Comparison of ENCODE assay signal across 19 cellular contexts in genomic region chr11:121965330-121965729, GRCh38.
A peak's percentile ranks its signal among the peaks of the same experiment; 100 is the strongest.
DNase-seq lines count a peak whose midpoint lies in the region; ATAC-seq, FAIRE-seq and TF ChIP-seq lines count a peak whose summit lies in the region.
"Had no signal": no experiment of that assay in that cellular context is flagged by ENCODE, and none has a peak within 500 bp of the region (broad histone marks: within the 10 kb centered on the region; RNA-seq: fewer than 3 reads in every experiment).

No MANE protein-coding gene starts in this region.

- H3K4me3 ChIP-seq in left ventricle myocardium inferior, result no peak overlapping the region
- H3K4me3 ChIP-seq: gastroesophageal sphincter, GM23338 had no signal

- TF ChIP-seq POLR2A in GM12892 (IDR thresholded peaks at IDR 0.05; ENCODE audit: low read depth, low read length), result no peak

- TF ChIP-seq CTCF in left ventricle myocardium inferior (IDR thresholded peaks at IDR 0.05; ENCODE audit: borderline replicate concordance) (no peak), RWPE1 (conservative IDR thresholded peaks at IDR 0.05; ENCODE audit: low read depth) (no peak), natural killer cell (IDR thresholded peaks at IDR 0.05) (no peak)

- DNase-seq in left ventricle myocardium inferior, result peak; percentile 15
- DNase-seq in Right ventricle myocardium inferior (ENCODE audit: missing footprints), result no peak
- peak; percentile 65 for DNase-seq in RWPE1 (ENCODE audit: low spot score)
- DNase-seq in fibroblast of peridontal ligament (ENCODE audit: extremely low read depth), result peak; percentile 6
- no peak for DNase-seq in stimulated activated naive B cell treated with anti-CD40 and anti-IgM and Interleukin-4, amounts not matched to agents 10 μg/mL and 1 μg/mL and 100 μg/mL, for 72 hours
- no peak for DNase-seq in GM12892 (ENCODE audit: insufficient read length)
- no peak for DNase-seq in natural killer cell
- DNase-seq: activated CD8-positive, alpha-beta memory T cell treated with anti-CD3 and anti-CD28 coated beads, Interleukin-2, amount 10 ng/mL, durations not matched to agents 7 days and 5 days; activated naive CD8-positive, alpha-beta T cell treated with anti-CD3 and anti-CD28 coated beads, Interleukin-2, amount 10 ng/mL, durations not matched to agents 7 days and 5 days; DMS153; kidney; NCI-H1092; NCI-H524; stimulated activated CD4-positive, alpha-beta T cell treated with anti-CD3 and anti-CD28 coated beads, Interleukin-4, amount 100 ng/mL, for 4 hours; stimulated activated naive CD4-positive, alpha-beta T cell treated with Interleukin-2 at 50 U/mL for 16 hours had no signal

- H3K27ac ChIP-seq in left ventricle myocardium inferior (replicated peaks) (no peak overlapping the region), RWPE1 (peak overlapping the region; percentile 29; the same call in 1 of the 2 replicates)
- H3K27ac ChIP-seq: gastroesophageal sphincter had no signal

- H3K9me3 ChIP-seq in left ventricle myocardium inferior (replicated peaks), result no peaks in the 10 kb centered on the region
- H3K9me3 ChIP-seq: gastroesophageal sphincter had no signal

- intact Hi-C loops in left ventricle myocardium inferior (cut with micrococcal nuclease) (no loop called here), Right ventricle myocardium inferior (cut with DNase I) (no loop called here), natural killer cell (cut with micrococcal nuclease) (no loop called here)

- ATAC-seq in Right ventricle myocardium inferior (no peak), natural killer cell (no peak), GM18861 (IDR thresholded peaks at IDR 0.05; ENCODE audit: unreplicated experiment) (no peak)
- ATAC-seq in stimulated activated naive B cell treated with anti-CD40 and anti-IgM and Interleukin-4, amounts not matched to agents 10 μg/mL and 1 μg/mL and 100 μg/mL, for 72 hours (replicated peaks), result no peak
- ATAC-seq: activated CD8-positive, alpha-beta memory T cell treated with anti-CD3 and anti-CD28 coated beads, Interleukin-2, amount 10 ng/mL, durations not matched to agents 7 days and 5 days; gastroesophageal sphincter; GM23338 had no signal

- peaks cover 14 to 15% of the 10 kb centered on the region in 2 donors for H3K27me3 Mint-ChIP-seq in stimulated activated naive B cell treated with anti-CD40 and anti-IgM and Interleukin-4, amounts not matched to agents 10 μg/mL and 1 μg/mL and 100 μg/mL, for 72 hours
- H3K27me3 Mint-ChIP-seq in natural killer cell (ENCODE audit: low read depth in 2 of 2), result peaks cover 10 to 15% of the 10 kb centered on the region in 2 donors
- H3K27me3 Mint-ChIP-seq: activated CD8-positive, alpha-beta memory T cell treated with anti-CD3 and anti-CD28 coated beads, Interleukin-2, amount 10 ng/mL, durations not matched to agents 7 days and 5 days had no signal

- no peaks in the 10 kb centered on the region for H3K36me3 Mint-ChIP-seq in stimulated activated naive B cell treated with anti-CD40 and anti-IgM and Interleukin-4, amounts not matched to agents 10 μg/mL and 1 μg/mL and 100 μg/mL, for 72 hours
- no peaks in the 10 kb centered on the region for H3K36me3 Mint-ChIP-seq in natural killer cell
- H3K36me3 Mint-ChIP-seq: activated CD8-positive, alpha-beta memory T cell treated with anti-CD3 and anti-CD28 coated beads, Interleukin-2, amount 10 ng/mL, durations not matched to agents 7 days and 5 days; activated naive CD8-positive, alpha-beta T cell treated with anti-CD3 and anti-CD28 coated beads, Interleukin-2, amount 10 ng/mL, durations not matched to agents 7 days and 5 days had no signal

- POLR2A ChIA-PET in RWPE1 (lab: Yijun Ruan, JAX; ENCODE audit: low non-redundant PET), result no interaction called here

- no peaks in the 10 kb centered on the region for H3K36me3 ChIP-seq in left ventricle myocardium inferior
- H3K36me3 ChIP-seq: gastroesophageal sphincter had no signal

- H3K27me3 ChIP-seq in left ventricle myocardium inferior (ENCODE audit: low read depth), result no peaks in the 10 kb centered on the region
- H3K27me3 ChIP-seq: gastroesophageal sphincter had no signal

- CTCF ChIA-PET in RWPE1 (lab: Yijun Ruan, JAX), result no interaction called here

- H3K4me1 ChIP-seq in left ventricle myocardium inferior, result peaks cover 6% of the 10 kb centered on the region

- H3K4me3 Mint-ChIP-seq in stimulated activated naive B cell treated with anti-CD40 and anti-IgM and Interleukin-4, amounts not matched to agents 10 μg/mL and 1 μg/mL and 100 μg/mL, for 72 hours, result no peak overlapping the region
- H3K4me3 Mint-ChIP-seq in natural killer cell, result no peak overlapping the region
- H3K4me3 Mint-ChIP-seq: activated CD8-positive, alpha-beta memory T cell treated with anti-CD3 and anti-CD28 coated beads, Interleukin-2, amount 10 ng/mL, durations not matched to agents 7 days and 5 days; activated naive CD8-positive, alpha-beta T cell treated with anti-CD3 and anti-CD28 coated beads, Interleukin-2, amount 10 ng/mL, durations not matched to agents 7 days and 5 days; GM23338 had no signal

- peak overlapping the region; percentile 37 for H3K27ac Mint-ChIP-seq in stimulated activated naive B cell treated with anti-CD40 and anti-IgM and Interleukin-4, amounts not matched to agents 10 μg/mL and 1 μg/mL and 100 μg/mL, for 72 hours
- H3K27ac Mint-ChIP-seq in natural killer cell, result no peak overlapping the region
- H3K27ac Mint-ChIP-seq: activated CD8-positive, alpha-beta memory T cell treated with anti-CD3 and anti-CD28 coated beads, Interleukin-2, amount 10 ng/mL, durations not matched to agents 7 days and 5 days; activated naive CD8-positive, alpha-beta T cell treated with anti-CD3 and anti-CD28 coated beads, Interleukin-2, amount 10 ng/mL, durations not matched to agents 7 days and 5 days; GM23338 had no signal

- H3K4me1 Mint-ChIP-seq in stimulated activated naive B cell treated with anti-CD40 and anti-IgM and Interleukin-4, amounts not matched to agents 10 μg/mL and 1 μg/mL and 100 μg/mL, for 72 hours, result no peaks in the 10 kb centered on the region
- H3K4me1 Mint-ChIP-seq in natural killer cell, result no peaks in the 10 kb centered on the region
- H3K4me1 Mint-ChIP-seq: activated CD8-positive, alpha-beta memory T cell treated with anti-CD3 and anti-CD28 coated beads, Interleukin-2, amount 10 ng/mL, durations not matched to agents 7 days and 5 days had no signal

- H3K9me3 Mint-ChIP-seq in stimulated activated naive B cell treated with anti-CD40 and anti-IgM and Interleukin-4, amounts not matched to agents 10 μg/mL and 1 μg/mL and 100 μg/mL, for 72 hours, result no peaks in the 10 kb centered on the region
- no peaks in the 10 kb centered on the region for H3K9me3 Mint-ChIP-seq in natural killer cell
- H3K9me3 Mint-ChIP-seq: activated naive CD8-positive, alpha-beta T cell treated with anti-CD3 and anti-CD28 coated beads, Interleukin-2, amount 10 ng/mL, durations not matched to agents 7 days and 5 days; GM23338 had no signal

- no peak for FAIRE-seq in GM12892 (lab: Jason Lieb, UNC)
- FAIRE-seq: GM12891, kidney had no signal

Comparison
In these comparisons a context has a peak if more than half of its experiments do, and no peak if none do; other contexts are left out.
1. DNase-seq: peak in left ventricle myocardium inferior (single experiment), RWPE1 (single experiment) and fibroblast of peridontal ligament (single experiment); none in Right ventricle myocardium inferior (single experiment), stimulated activated naive B cell treated with anti-CD40 and anti-IgM and Interleukin-4, amounts not matched to agents 10 μg/mL and 1 μg/mL and 100 μg/mL, for 72 hours (single experiment), GM12892 (single experiment) and natural killer cell (single experiment).